Comparison of ENCODE assay signal across 8 cellular contexts in genomic region chr2:42567806-42568429, GRCh38. TPM values are rescaled to one million over a fixed set of nuclear protein-coding genes. Genes with fewer than 3 reads are reported as not detected.
DNase-seq lines count a peak whose midpoint lies in the region; ATAC-seq and TF ChIP-seq lines count a peak whose summit lies in the region.

No MANE protein-coding gene starts in this region.

- intact Hi-C loops in CD4-positive, alpha-beta memory T cell (cut with micrococcal nuclease), result loop anchor here (2.0 kb wide), 1 partner anchor 73 kb away; no protein-coding TSS in a partner anchor
- intact Hi-C loops in naive thymus-derived CD4-positive, alpha-beta T cell (cut with micrococcal nuclease), result loop anchor here (1.0 to 5.0 kb wide), 8 partner anchors 73 to 727 kb away; no protein-coding TSS in a partner anchor

- H3K9me2 ChIP-seq in SU-DHL-6 (replicated peaks; ENCODE audit: insufficient read depth, low read length), result no peaks in the 10 kb centered on the region

- H3K9me3 Mint-ChIP-seq in CD4-positive, alpha-beta memory T cell, result peaks cover 0 to 2% (median 0%) of the 10 kb centered on the region in 8 donors
- no peaks in the 10 kb centered on the region for H3K9me3 Mint-ChIP-seq in endodermal cell
- H3K9me3 Mint-ChIP-seq in naive thymus-derived CD4-positive, alpha-beta T cell, result peaks cover 0 to 3% (median 0%) of the 10 kb centered on the region in 11 donors

- CTCF ChIA-PET in CD4-positive, alpha-beta memory T cell (lab: Charles Lee; ENCODE audit: partially characterized antibody), result no interaction called here
- CTCF ChIA-PET in naive thymus-derived CD4-positive, alpha-beta T cell (lab: Charles Lee), result interaction anchor here (0.5 kb wide), 1 partner anchor 104 kb away, joined by 6 read pairs; no protein-coding TSS in a partner anchor

- 0 to 10% methylated on average over 4 to 11 of the region's 12 CpGs for WGBS in endodermal cell (ENCODE audit: insufficient coverage in 1 of 2, insufficient read length in 1 of 2), 2 experiments

- POLR2A ChIA-PET in CD4-positive, alpha-beta memory T cell (lab: Charles Lee; ENCODE audit: partially characterized antibody), result no interaction called here
- POLR2A ChIA-PET in naive thymus-derived CD4-positive, alpha-beta T cell (lab: Charles Lee), result interaction anchor here (1.0 to 1.1 kb wide), 2 partner anchors 74 to 243 kb away, joined by 3 to 5 read pairs; partner anchors contain the start of gene KCNG3

- peaks cover 31% of the 10 kb centered on the region for H3K79me2 ChIP-seq in SU-DHL-6 (ENCODE audit: insufficient read depth, low read length)

- peak overlapping the region; percentile 85 for H3K9ac ChIP-seq in SU-DHL-6 (ENCODE audit: low read length)
- peak overlapping the region; percentile 30 for H3K9ac ChIP-seq in endodermal cell (ENCODE audit: extremely low read depth, low read length, poor library complexity, severe bottlenecking)

- ATAC-seq in GM19035 (IDR thresholded peaks at IDR 0.05; ENCODE audit: unreplicated experiment), result peak; percentile 64
- peak; percentile 65 for ATAC-seq in HG03159 (IDR thresholded peaks at IDR 0.05; ENCODE audit: unreplicated experiment)
- ATAC-seq in naive thymus-derived CD4-positive, alpha-beta T cell, result peak; percentile 33

- H3K27ac Mint-ChIP-seq in CD4-positive, alpha-beta memory T cell, result peak overlapping the region in 6 of 7 donors; percentile 6 to 84 (median 76)
- H3K27ac Mint-ChIP-seq in endodermal cell, result peak overlapping the region; percentile 12
- H3K27ac Mint-ChIP-seq in naive thymus-derived CD4-positive, alpha-beta T cell, result peak overlapping the region; percentile 61 to 93 (median 84)

- peaks cover 9 to 21% (median 14%) of the 10 kb centered on the region in 4 donors for H3K4me1 Mint-ChIP-seq in CD4-positive, alpha-beta memory T cell
- peaks cover 21% of the 10 kb centered on the region for H3K4me1 Mint-ChIP-seq in endodermal cell
- H3K4me1 Mint-ChIP-seq in naive thymus-derived CD4-positive, alpha-beta T cell, result peaks cover 11 to 47% (median 38%) of the 10 kb centered on the region in 7 donors

- H3K4me1 ChIP-seq in CD4-positive, alpha-beta memory T cell (ENCODE audit: insufficient read depth, low read length), result peaks cover 9% of the 10 kb centered on the region
- no peaks in the 10 kb centered on the region for H3K4me1 ChIP-seq in endodermal cell (ENCODE audit: control insufficient read depth, insufficient read depth, low read length)
- peaks cover 8 to 19% of the 10 kb centered on the region in 2 donors for H3K4me1 ChIP-seq in naive thymus-derived CD4-positive, alpha-beta T cell (ENCODE audit: control insufficient read depth in 2 of 2, insufficient read depth in 2 of 2, low read length in 2 of 2)

- no peaks in the 10 kb centered on the region for H3K9me3 ChIP-seq in CD4-positive, alpha-beta memory T cell (ENCODE audit: control insufficient read depth in 1 of 2, low read length in 2 of 2)
- H3K9me3 ChIP-seq in SU-DHL-6 (ENCODE audit: insufficient read depth, low read length) (no peaks in the 10 kb centered on the region), endodermal cell (ENCODE audit: control insufficient read depth, low read length) (no peaks in the 10 kb centered on the region)
- H3K9me3 ChIP-seq in naive thymus-derived CD4-positive, alpha-beta T cell (ENCODE audit: control insufficient read depth in 2 of 3, low read length in 3 of 3), result no peaks in the 10 kb centered on the region

- no peak for TF ChIP-seq CTCF in SU-DHL-6 (IDR thresholded peaks at IDR 0.05; ENCODE audit: insufficient read depth, low read length, poor library complexity, severe bottlenecking)
- TF ChIP-seq CTCF in endodermal cell (conservative IDR thresholded peaks at IDR 0.05), result no peak

- H3K36me3 Mint-ChIP-seq in CD4-positive, alpha-beta memory T cell, result peaks cover 0 to 3% of the 10 kb centered on the region in 2 donors
- peaks cover 20% of the 10 kb centered on the region for H3K36me3 Mint-ChIP-seq in endodermal cell (ENCODE audit: low read depth)
- H3K36me3 Mint-ChIP-seq in naive thymus-derived CD4-positive, alpha-beta T cell, result peaks cover 2 to 8% (median 5%) of the 10 kb centered on the region in 5 donors

- no peaks in the 10 kb centered on the region for H3K36me3 ChIP-seq in CD4-positive, alpha-beta memory T cell (ENCODE audit: insufficient read depth, low read length)
- H3K36me3 ChIP-seq in SU-DHL-6 (ENCODE audit: low read length), result 0 out of 2 replicates have a peak, but pooled peaks cover 4% of the 10 kb centered on the region
- H3K36me3 ChIP-seq in endodermal cell (ENCODE audit: control insufficient read depth, insufficient read depth, low read length), result peaks cover 15% of the 10 kb centered on the region
- H3K36me3 ChIP-seq in naive thymus-derived CD4-positive, alpha-beta T cell (ENCODE audit: control insufficient read depth in 2 of 3, insufficient read depth in 3 of 3, low read length in 3 of 3), result peaks cover 0 to 3% (median 0%) of the 10 kb centered on the region in 3 experiments

- H3K27me3 Mint-ChIP-seq in CD4-positive, alpha-beta memory T cell, result no peaks in the 10 kb centered on the region
- H3K27me3 Mint-ChIP-seq in endodermal cell (ENCODE audit: insufficient read depth), result no peaks in the 10 kb centered on the region
- no peaks in the 10 kb centered on the region for H3K27me3 Mint-ChIP-seq in naive thymus-derived CD4-positive, alpha-beta T cell

- no peaks in the 10 kb centered on the region for H3K27me3 ChIP-seq in CD4-positive, alpha-beta memory T cell (ENCODE audit: insufficient read depth, low read length)
- no peaks in the 10 kb centered on the region for H3K27me3 ChIP-seq in SU-DHL-6 (ENCODE audit: low read length)
- H3K27me3 ChIP-seq in endodermal cell (ENCODE audit: control insufficient read depth, insufficient read depth, low read length, poor library complexity, severe bottlenecking), result no peaks in the 10 kb centered on the region
- H3K27me3 ChIP-seq in naive thymus-derived CD4-positive, alpha-beta T cell (ENCODE audit: control insufficient read depth in 2 of 2, insufficient read depth in 2 of 2, low read length in 2 of 2), result no peaks in the 10 kb centered on the region

- H3F3A ChIP-seq in SU-DHL-6 (ENCODE audit: insufficient read depth), result peaks cover 39% of the 10 kb centered on the region

- H2AFZ ChIP-seq in SU-DHL-6 (ENCODE audit: low read depth, low read length, severe bottlenecking), result no peak overlapping the region

- H3K4me3 Mint-ChIP-seq in CD4-positive, alpha-beta memory T cell, result peak overlapping the region; percentile 56 to 87 (median 76)
- peak overlapping the region; percentile 85 for H3K4me3 Mint-ChIP-seq in endodermal cell
- peak overlapping the region; percentile 48 to 89 (median 80) for H3K4me3 Mint-ChIP-seq in naive thymus-derived CD4-positive, alpha-beta T cell

- DNase-seq in CD4-positive, alpha-beta memory T cell, result peak in 2 of 5 donors; percentile 0 to 5
- DNase-seq in endodermal cell, result peak; percentile 91
- DNase-seq in naive thymus-derived CD4-positive, alpha-beta T cell, result peak in 6 of 9 donors; percentile 13 to 38 (median 20)
- no peak for DNase-seq in HPDE6-E6E7 (ENCODE audit: extremely low spot score)
- no peak for DNase-seq in NCI-H187 treated with DMSO at 0.1 percent for 48 hours (lab: John Stamatoyannopoulos, UW)

- no peak overlapping the region for H3K27ac ChIP-seq in CD4-positive, alpha-beta memory T cell (ENCODE audit: low read depth, low read length)
- peak overlapping the region; percentile 95 for H3K27ac ChIP-seq in SU-DHL-6 (ENCODE audit: low read depth, low read length)
- peak overlapping the region; percentile 73 for H3K27ac ChIP-seq in endodermal cell (ENCODE audit: low read depth, low read length)
- no peak overlapping the region for H3K27ac ChIP-seq in naive thymus-derived CD4-positive, alpha-beta T cell (ENCODE audit: low read depth, low read length)

- peak overlapping the region; percentile 66 for H3K4me2 ChIP-seq in SU-DHL-6 (ENCODE audit: low read depth, low read length, poor library complexity, severe bottlenecking)

- no peak overlapping the region for H3K4me3 ChIP-seq in CD4-positive, alpha-beta memory T cell (ENCODE audit: low read length in 2 of 2)
- peak overlapping the region; percentile 35 for H3K4me3 ChIP-seq in SU-DHL-6 (ENCODE audit: insufficient read depth, low read length, poor library complexity, severe bottlenecking)
- peak overlapping the region; percentile 50 for H3K4me3 ChIP-seq in endodermal cell (ENCODE audit: low read length)
- no peak overlapping the region for H3K4me3 ChIP-seq in naive thymus-derived CD4-positive, alpha-beta T cell (ENCODE audit: low read length)

- no peaks in the 10 kb centered on the region for H4K20me1 ChIP-seq in SU-DHL-6 (ENCODE audit: low read depth, low read length)

RNA-seq across cellular contexts. Expression of gene MTA3, which starts 0.5 kb away (rescaled TPM):
- 10 to 100 TPM; 15.7 to 21.3 TPM for total RNA-seq in CD4-positive, alpha-beta memory T cell
- 10 to 100 TPM in 1 of 2 donors, 1 to 10 TPM in 1; 7.7 to 10.8 TPM for polyA plus RNA-seq in CD4-positive, alpha-beta memory T cell
- total RNA-seq in endodermal cell, result 100 to 1,000 TPM; 138 to 154 TPM
- 77.1 TPM for polyA plus RNA-seq in endodermal cell (2013, experiment 1 of 2)
- polyA plus RNA-seq in endodermal cell (2013, experiment 2 of 2), result 69.4 TPM
- total RNA-seq in naive thymus-derived CD4-positive, alpha-beta T cell, result 10 to 100 TPM; 23.9 to 49.1 (median 34.3) TPM
- polyA plus RNA-seq in naive thymus-derived CD4-positive, alpha-beta T cell, result 10 to 100 TPM; 24.2 to 25.1 TPM

Comparison
In these comparisons a context has a peak if more than half of its experiments do, and no peak if none do; other contexts are left out.
1. DNase-seq: peak in endodermal cell (single experiment) and naive thymus-derived CD4-positive, alpha-beta T cell (6 of 9); none in HPDE6-E6E7 (single experiment) and NCI-H187 treated with DMSO at 0.1 percent for 48 hours (single experiment).
2. H3K27ac ChIP-seq: peak in SU-DHL-6 (single experiment) and endodermal cell (single experiment); none in CD4-positive, alpha-beta memory T cell (single experiment) and naive thymus-derived CD4-positive, alpha-beta T cell (single experiment).
3. H3K4me3 ChIP-seq: peak in SU-DHL-6 (single experiment) and endodermal cell (single experiment); none in CD4-positive, alpha-beta memory T cell (0 of 2) and naive thymus-derived CD4-positive, alpha-beta T cell (single experiment).
4. H3K27ac Mint-ChIP-seq: peak in every context shown above with its lines; median percentile 84 in naive thymus-derived CD4-positive, alpha-beta T cell; 76 in CD4-positive, alpha-beta memory T cell; 12 in endodermal cell.
5. Peak in every context shown above with its lines, with median percentiles within 50 percentile points of each other: H3K4me3 Mint-ChIP-seq and ATAC-seq.